Comparison of ENCODE assay signal across 9 cellular contexts in genomic region chr17:38731526-38732294, GRCh38. TPM values are rescaled to one million over a fixed set of nuclear protein-coding genes. Genes with fewer than 3 reads are reported as not detected.
DNase-seq lines count a peak whose midpoint lies in the region; ATAC-seq, FAIRE-seq and TF ChIP-seq lines count a peak whose summit lies in the region.
"Had no signal": no experiment of that assay in that cellular context is flagged by ENCODE, and none has a peak within 500 bp of the region (broad histone marks: within the 10 kb centered on the region; RNA-seq: fewer than 3 reads in every experiment).

No MANE protein-coding gene starts in this region.

- no peak for TF ChIP-seq CTCF in neural progenitor cell (IDR thresholded peaks at IDR 0.05)

- TF ChIP-seq POLR2A in GM12892 (IDR thresholded peaks at IDR 0.05; ENCODE audit: low read depth, low read length), result no peak

- H3K4me1 Mint-ChIP-seq in CD4-positive, CD25-positive, alpha-beta regulatory T cell, result peaks cover 0 to 81% (median 49%) of the 10 kb centered on the region in 4 donors
- peaks cover 21% of the 10 kb centered on the region for H3K4me1 Mint-ChIP-seq in neural progenitor cell

- ATAC-seq in CD4-positive, CD25-positive, alpha-beta regulatory T cell (ENCODE audit: low read depth in 2 of 2), result no peak
- ATAC-seq in GM19023 (IDR thresholded peaks at IDR 0.05; ENCODE audit: unreplicated experiment), result no peak

- H3K36me3 ChIP-seq in CD4-positive, CD25-positive, alpha-beta regulatory T cell (ENCODE audit: control insufficient read depth, insufficient read depth, low read length), result no peaks in the 10 kb centered on the region
- H3K36me3 ChIP-seq in MG63 (peaks cover 43% of the 10 kb centered on the region), neural progenitor cell (no peaks in the 10 kb centered on the region)

- H3F3A ChIP-seq in neural progenitor cell (ENCODE audit: low read depth), result peaks cover 50% of the 10 kb centered on the region

- peak overlapping the region; percentile 93 to 99 (median 97) for H3K4me3 Mint-ChIP-seq in CD4-positive, CD25-positive, alpha-beta regulatory T cell
- peak overlapping the region; percentile 87 for H3K4me3 Mint-ChIP-seq in neural progenitor cell

- H3K9me3 ChIP-seq in CD4-positive, CD25-positive, alpha-beta regulatory T cell (ENCODE audit: control insufficient read depth in 2 of 2, low read length in 2 of 2), result no peaks in the 10 kb centered on the region
- H3K9me3 ChIP-seq in MG63, result no peaks in the 10 kb centered on the region
- no peaks in the 10 kb centered on the region for H3K9me3 ChIP-seq in neural progenitor cell (ENCODE audit: low read depth)

- H3K4me3 ChIP-seq in CD4-positive, CD25-positive, alpha-beta regulatory T cell (ENCODE audit: low read depth, low read length), result no peak overlapping the region
- H3K4me3 ChIP-seq in MG63 (peak overlapping the region; percentile 75), neural progenitor cell (no peak overlapping the region)

- no peak overlapping the region for H3K4me2 ChIP-seq in neural progenitor cell

- no peaks in the 10 kb centered on the region for H3K27me3 ChIP-seq in CD4-positive, CD25-positive, alpha-beta regulatory T cell (ENCODE audit: control insufficient read depth, insufficient read depth, low read length)
- H3K27me3 ChIP-seq in MG63, result no peaks in the 10 kb centered on the region
- peaks cover 13% of the 10 kb centered on the region for H3K27me3 ChIP-seq in neural progenitor cell

- peak overlapping the region; percentile 79 to 96 (median 90) for H3K27ac Mint-ChIP-seq in CD4-positive, CD25-positive, alpha-beta regulatory T cell
- H3K27ac Mint-ChIP-seq in neural progenitor cell, result no peak overlapping the region

- H3K79me2 ChIP-seq in neural progenitor cell (ENCODE audit: low read depth), result no peaks in the 10 kb centered on the region

- no peak for FAIRE-seq in GM12892 (lab: Jason Lieb, UNC)
- FAIRE-seq: GM12891 had no signal

- no peak overlapping the region for H3K9ac ChIP-seq in neural progenitor cell

- no peaks in the 10 kb centered on the region for H3K27me3 Mint-ChIP-seq in CD4-positive, CD25-positive, alpha-beta regulatory T cell
- H3K27me3 Mint-ChIP-seq in neural progenitor cell (ENCODE audit: insufficient read depth, low read depth), result peaks cover 10% of the 10 kb centered on the region

- no peak overlapping the region for H2AFZ ChIP-seq in neural progenitor cell (replicated peaks)

- peaks cover 60% of the 10 kb centered on the region for H4K20me1 ChIP-seq in neural progenitor cell (ENCODE audit: low read depth)

- DNase-seq in CD4-positive, CD25-positive, alpha-beta regulatory T cell, result no peak
- no peak for DNase-seq in MG63
- DNase-seq in dermis blood vessel endothelial cell, result peak; percentile 25
- no peak for DNase-seq in neural progenitor cell (ENCODE audit: low spot score)
- DNase-seq in GM12892 (ENCODE audit: insufficient read length), result no peak
- DNase-seq in stimulated activated naive CD4-positive, alpha-beta T cell treated with Interleukin-2 at 50 U/mL for 16 hours (lab: John Stamatoyannopoulos, UW), result no peak
- no peak for DNase-seq in kidney tubule cell (ENCODE audit: low spot score)

- H3K4me1 ChIP-seq in CD4-positive, CD25-positive, alpha-beta regulatory T cell (ENCODE audit: control insufficient read depth, insufficient read depth, low read length, poor library complexity, severe bottlenecking), result peaks cover 65% of the 10 kb centered on the region
- H3K4me1 ChIP-seq in neural progenitor cell, result peaks cover 5% of the 10 kb centered on the region

- H3K9me3 Mint-ChIP-seq in CD4-positive, CD25-positive, alpha-beta regulatory T cell, result peaks cover 0 to 1% (median 0%) of the 10 kb centered on the region in 7 donors
- no peaks in the 10 kb centered on the region for H3K9me3 Mint-ChIP-seq in neural progenitor cell

- H3K36me3 Mint-ChIP-seq in CD4-positive, CD25-positive, alpha-beta regulatory T cell, result no peaks in the 10 kb centered on the region
- H3K36me3 Mint-ChIP-seq in neural progenitor cell, result peaks cover 14% of the 10 kb centered on the region

- H3K27ac ChIP-seq in CD4-positive, CD25-positive, alpha-beta regulatory T cell (ENCODE audit: insufficient read depth, low read length, poor library complexity, severe bottlenecking), result peak overlapping the region; percentile 71
- H3K27ac ChIP-seq in neural progenitor cell, result no peak overlapping the region

RNA-seq across cellular contexts. Expression of gene CISD3, which starts 1.6 kb away (rescaled TPM):
- 8.7 TPM for total RNA-seq in CD4-positive, CD25-positive, alpha-beta regulatory T cell
- 10 to 100 TPM; 31.7 to 62.6 (median 40.6) TPM for polyA plus RNA-seq in CD4-positive, CD25-positive, alpha-beta regulatory T cell
- 7.7 and 29.1 TPM in 2 replicates for total RNA-seq in MG63 (2014; rRNA removed; shearing (Covaris generic); ENCODE audit: low replicate concordance)
- total RNA-seq in dermis blood vessel endothelial cell (1.7 and 3.4 TPM in 2 replicates), neural progenitor cell (ENCODE audit: low replicate concordance) (0.60 and 1.0 TPM in 2 replicates)
- 15.2 TPM for polyA plus RNA-seq in GM12892 (2012; ENCODE audit: missing spikeins)

RNA-seq across cellular contexts. Expression of gene PCGF2, which starts 16.4 kb away (rescaled TPM):
- 0.25 TPM for total RNA-seq in CD4-positive, CD25-positive, alpha-beta regulatory T cell
- polyA plus RNA-seq in CD4-positive, CD25-positive, alpha-beta regulatory T cell, result not detected
- 3.3 and 3.4 TPM in 2 replicates for total RNA-seq in MG63 (2014; rRNA removed; shearing (Covaris generic); ENCODE audit: low replicate concordance)
- total RNA-seq in dermis blood vessel endothelial cell (2.4 and 7.8 TPM in 2 replicates), neural progenitor cell (ENCODE audit: low replicate concordance) (16.7 and 23.8 TPM in 2 replicates)
- polyA plus RNA-seq in GM12892 (2012; ENCODE audit: missing spikeins), result 2.1 TPM

RNA-seq across cellular contexts. Expression of gene PSMB3, which starts 20.8 kb away (rescaled TPM):
- total RNA-seq in CD4-positive, CD25-positive, alpha-beta regulatory T cell, result 107 TPM
- 100 to 1,000 TPM; 473 to 589 (median 509) TPM for polyA plus RNA-seq in CD4-positive, CD25-positive, alpha-beta regulatory T cell
- 494 and 524 TPM in 2 replicates for total RNA-seq in MG63 (2014; rRNA removed; shearing (Covaris generic); ENCODE audit: low replicate concordance)
- total RNA-seq in dermis blood vessel endothelial cell (188 and 348 TPM in 2 replicates), neural progenitor cell (ENCODE audit: low replicate concordance) (127 and 141 TPM in 2 replicates)
- polyA plus RNA-seq in GM12892 (2012; ENCODE audit: missing spikeins), result 221 TPM

RNA-seq across cellular contexts. Expression of gene MLLT6, which starts 26.6 kb away (rescaled TPM):
- total RNA-seq in CD4-positive, CD25-positive, alpha-beta regulatory T cell, result 361 TPM
- polyA plus RNA-seq in CD4-positive, CD25-positive, alpha-beta regulatory T cell, result 1 to 10 TPM; 5.2 to 6.8 (median 6.6) TPM
- total RNA-seq in MG63 (2014; rRNA removed; shearing (Covaris generic); ENCODE audit: low replicate concordance), result 11.7 and 17.5 TPM in 2 replicates
- total RNA-seq in dermis blood vessel endothelial cell (23.9 and 25.9 TPM in 2 replicates), neural progenitor cell (ENCODE audit: low replicate concordance) (7.4 and 24.4 TPM in 2 replicates)
- polyA plus RNA-seq in GM12892 (2012; ENCODE audit: missing spikeins), result 50.6 TPM

RNA-seq across cellular contexts. Expression of gene EPOP, which starts 57.0 kb away (rescaled TPM):
- 0.59 TPM for total RNA-seq in CD4-positive, CD25-positive, alpha-beta regulatory T cell
- under 1 TPM in 1 of 4 donors, not detected in 3; 0.13 TPM for polyA plus RNA-seq in CD4-positive, CD25-positive, alpha-beta regulatory T cell
- total RNA-seq in MG63 (2014; rRNA removed; shearing (Covaris generic); ENCODE audit: low replicate concordance), result 6.4 and 7.9 TPM in 2 replicates
- total RNA-seq in dermis blood vessel endothelial cell (0.65 and 1.2 TPM in 2 replicates), neural progenitor cell (ENCODE audit: low replicate concordance) (8.0 and 19.3 TPM in 2 replicates)
- polyA plus RNA-seq in GM12892 (2012; ENCODE audit: missing spikeins), result 5.2 TPM
